8 cellular contexts compared by ENCODE assay signal in the genomic region with DNA sequence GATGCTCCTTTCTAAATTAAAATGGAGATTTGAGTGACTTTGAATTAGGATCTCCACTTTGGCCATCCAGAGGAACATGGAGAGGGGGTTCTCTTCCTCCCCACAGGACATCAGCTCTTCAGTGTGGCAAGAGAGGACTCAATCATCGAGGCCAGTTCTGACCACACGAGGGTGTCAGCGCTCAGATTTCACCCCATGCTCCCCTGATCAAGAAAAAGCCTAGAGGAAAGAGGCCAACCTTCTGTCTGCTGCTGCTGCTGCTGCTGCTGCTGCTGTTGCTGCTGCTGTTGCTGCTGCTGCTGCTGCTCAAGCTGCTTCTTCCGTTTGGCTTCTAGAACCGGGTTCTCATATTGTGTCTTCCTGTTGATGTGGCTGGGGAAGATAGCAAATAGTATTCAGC.
A peak's percentile ranks its signal among the peaks of the same experiment; 100 is the strongest.
DNase-seq lines count a peak whose midpoint lies in the region; ATAC-seq and TF ChIP-seq lines count a peak whose summit lies in the region.

No MANE protein-coding gene starts in this region.

- peaks cover 0 to 57% (median 15%) of the 10 kb centered on the region in 10 experiments; a peak in 14 of 20 replicates for H3K4me1 ChIP-seq in BLaER1 treated with 17β-estradiol and CSF1 and Interleukin-3, amounts not matched to agents 10 nM and 100 nM
- peaks cover 8% of the 10 kb centered on the region for H3K4me1 ChIP-seq in neural progenitor cell

- H3K79me2 ChIP-seq in neural progenitor cell (ENCODE audit: low read depth), result no peaks in the 10 kb centered on the region

- H3K4me2 ChIP-seq in BLaER1 treated with 17β-estradiol and CSF1 and Interleukin-3, amounts not matched to agents 10 nM and 100 nM, result peak overlapping the region in 9 of 11 experiments; percentile 7 to 65 (median 52); a peak in 15 of 22 replicates
- H3K4me2 ChIP-seq in neural progenitor cell, result no peak overlapping the region

- H3K27ac Mint-ChIP-seq in neural progenitor cell, result peak overlapping the region; percentile 28
- H3K27ac Mint-ChIP-seq in activated CD8-positive, alpha-beta memory T cell treated with anti-CD3 and anti-CD28 coated beads, Interleukin-2, amount 10 ng/mL, durations not matched to agents 7 days and 5 days, result no peak overlapping the region

- POLR2A ChIA-PET in HEK293T (lab: Yijun Ruan, JAX), result no interaction called here

- peaks cover 0 to 40% (median 11%) of the 10 kb centered on the region in 11 experiments; a peak in 8 of 22 replicates for H3K36me3 ChIP-seq in BLaER1 treated with 17β-estradiol and CSF1 and Interleukin-3, amounts not matched to agents 10 nM and 100 nM
- H3K36me3 ChIP-seq in neural progenitor cell, result no peaks in the 10 kb centered on the region

- H3K4me3 ChIP-seq in BLaER1 treated with 17β-estradiol and CSF1 and Interleukin-3, amounts not matched to agents 10 nM and 100 nM, result no peak overlapping the region
- H3K4me3 ChIP-seq in neural progenitor cell, result no peak overlapping the region

- no peaks in the 10 kb centered on the region for H4K20me1 ChIP-seq in BLaER1 treated with 17β-estradiol and CSF1 and Interleukin-3, amounts not matched to agents 10 nM and 100 nM
- no peaks in the 10 kb centered on the region for H4K20me1 ChIP-seq in neural progenitor cell (ENCODE audit: low read depth)

- no peak overlapping the region for H2AFZ ChIP-seq in neural progenitor cell (replicated peaks)

- H3K9me3 ChIP-seq in BLaER1 treated with 17β-estradiol and CSF1 and Interleukin-3, amounts not matched to agents 10 nM and 100 nM (replicated peaks in 1 of 11), result peaks cover 0 to 19% (median 2%) of the 10 kb centered on the region in 11 experiments; a peak in 7 of 22 replicates
- H3K9me3 ChIP-seq in neural progenitor cell (ENCODE audit: low read depth), result no peaks in the 10 kb centered on the region

- no peak for ATAC-seq in HG03469 (IDR thresholded peaks at IDR 0.05; ENCODE audit: unreplicated experiment)
- no peak for ATAC-seq in activated CD8-positive, alpha-beta memory T cell treated with anti-CD3 and anti-CD28 coated beads, Interleukin-2, amount 10 ng/mL, durations not matched to agents 7 days and 5 days
- no peak for ATAC-seq in GM18861 (IDR thresholded peaks at IDR 0.05; ENCODE audit: unreplicated experiment)

- no peaks in the 10 kb centered on the region for H3K9me3 Mint-ChIP-seq in neural progenitor cell
- no peaks in the 10 kb centered on the region for H3K9me3 Mint-ChIP-seq in activated CD8-positive, alpha-beta memory T cell treated with anti-CD3 and anti-CD28 coated beads, Interleukin-2, amount 10 ng/mL, durations not matched to agents 7 days and 5 days (ENCODE audit: low read depth)

- H3K4me1 Mint-ChIP-seq in neural progenitor cell, result peaks cover 11% of the 10 kb centered on the region
- H3K4me1 Mint-ChIP-seq in activated CD8-positive, alpha-beta memory T cell treated with anti-CD3 and anti-CD28 coated beads, Interleukin-2, amount 10 ng/mL, durations not matched to agents 7 days and 5 days, result no peaks in the 10 kb centered on the region

- H3K27ac ChIP-seq in BLaER1 treated with 17β-estradiol and CSF1 and Interleukin-3, amounts not matched to agents 10 nM and 100 nM, result no peak overlapping the region
- H3K27ac ChIP-seq in neural progenitor cell, result no peak overlapping the region

- DNase-seq in HEK293T (ENCODE audit: extremely low spot score), result peak; percentile 61
- DNase-seq in RPMI8226, result peak; percentile 35
- peak; percentile 65 for DNase-seq in fibroblast of gingiva (ENCODE audit: low read depth)
- DNase-seq in neural progenitor cell (ENCODE audit: low spot score), result peak; percentile 80
- no peak for DNase-seq in activated CD8-positive, alpha-beta memory T cell treated with anti-CD3 and anti-CD28 coated beads, Interleukin-2, amount 10 ng/mL, durations not matched to agents 7 days and 5 days

- H3K27me3 ChIP-seq in BLaER1 treated with 17β-estradiol and CSF1 and Interleukin-3, amounts not matched to agents 10 nM and 100 nM, result no peaks in the 10 kb centered on the region
- H3K27me3 ChIP-seq in neural progenitor cell, result no peaks in the 10 kb centered on the region

- peaks cover 18% of the 10 kb centered on the region for H3K36me3 Mint-ChIP-seq in neural progenitor cell
- no peaks in the 10 kb centered on the region for H3K36me3 Mint-ChIP-seq in activated CD8-positive, alpha-beta memory T cell treated with anti-CD3 and anti-CD28 coated beads, Interleukin-2, amount 10 ng/mL, durations not matched to agents 7 days and 5 days

- H3K9ac ChIP-seq in BLaER1 treated with 17β-estradiol and CSF1 and Interleukin-3, amounts not matched to agents 10 nM and 100 nM, result peak overlapping the region in 4 of 11 experiments; percentile 1 to 42 (median 18); a peak in 2 of 22 replicates
- H3K9ac ChIP-seq in neural progenitor cell, result no peak overlapping the region

- H3K27me3 Mint-ChIP-seq in neural progenitor cell (ENCODE audit: insufficient read depth, low read depth), result no peaks in the 10 kb centered on the region
- no peaks in the 10 kb centered on the region for H3K27me3 Mint-ChIP-seq in activated CD8-positive, alpha-beta memory T cell treated with anti-CD3 and anti-CD28 coated beads, Interleukin-2, amount 10 ng/mL, durations not matched to agents 7 days and 5 days

- H3F3A ChIP-seq in neural progenitor cell (ENCODE audit: low read depth), result peaks cover 7% of the 10 kb centered on the region

- CTCF ChIA-PET in HEK293T (lab: Yijun Ruan, JAX), result interaction anchor here (0.6 to 3.0 kb wide), 7 partner anchors 14 to 909 kb away, joined by 3 to 19 read pairs (median 5); no protein-coding TSS in a partner anchor
- CTCF ChIA-PET in activated CD8-positive, alpha-beta memory T cell treated with anti-CD3 and anti-CD28 coated beads, Interleukin-2, amount 10 ng/mL, durations not matched to agents 7 days and 5 days (lab: Charles Lee), result no interaction called here

- no peak overlapping the region for H3K4me3 Mint-ChIP-seq in neural progenitor cell
- H3K4me3 Mint-ChIP-seq in activated CD8-positive, alpha-beta memory T cell treated with anti-CD3 and anti-CD28 coated beads, Interleukin-2, amount 10 ng/mL, durations not matched to agents 7 days and 5 days, result no peak overlapping the region

- peak; percentile 70 for TF ChIP-seq CTCF in neural progenitor cell (IDR thresholded peaks at IDR 0.05)

TF ChIP-seq in HEK293T, 16 proteins besides CTCF, POLR2A, EP300 and RAD21:
- TF ChIP-seq, protein P1, sequence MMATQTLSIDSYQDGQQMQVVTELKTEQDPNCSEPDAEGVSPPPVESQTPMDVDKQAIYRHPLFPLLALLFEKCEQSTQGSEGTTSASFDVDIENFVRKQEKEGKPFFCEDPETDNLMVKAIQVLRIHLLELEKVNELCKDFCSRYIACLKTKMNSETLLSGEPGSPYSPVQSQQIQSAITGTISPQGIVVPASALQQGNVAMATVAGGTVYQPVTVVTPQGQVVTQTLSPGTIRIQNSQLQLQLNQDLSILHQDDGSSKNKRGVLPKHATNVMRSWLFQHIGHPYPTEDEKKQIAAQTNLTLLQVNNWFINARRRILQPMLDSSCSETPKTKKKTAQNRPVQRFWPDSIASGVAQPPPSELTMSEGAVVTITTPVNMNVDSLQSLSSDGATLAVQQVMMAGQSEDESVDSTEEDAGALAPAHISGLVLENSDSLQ (IDR thresholded peaks at IDR 0.05), result no peak
- TF ChIP-seq HDGF (IDR thresholded peaks at IDR 0.05; ENCODE audit: borderline replicate concordance) (no peak), BHLHE40 (IDR thresholded peaks at IDR 0.05; ENCODE audit: borderline replicate concordance) (no peak), SP1 (IDR thresholded peaks at IDR 0.05) (no peak), LEF1 (IDR thresholded peaks at IDR 0.05; ENCODE audit: borderline replicate concordance) (no peak), CTBP1 (IDR thresholded peaks at IDR 0.05; ENCODE audit: borderline replicate concordance) (no peak), FOXA1 (IDR thresholded peaks at IDR 0.05) (no peak), FOXM1 (IDR thresholded peaks at IDR 0.05; ENCODE audit: borderline replicate concordance) (no peak), SUZ12 (IDR thresholded peaks at IDR 0.05) (no peak), TARDBP (IDR thresholded peaks at IDR 0.05) (no peak)
TF ChIP-seq in HEK293T: peak in this region for 0.
